8 cellular contexts compared by ENCODE assay signal in the genomic region with DNA sequence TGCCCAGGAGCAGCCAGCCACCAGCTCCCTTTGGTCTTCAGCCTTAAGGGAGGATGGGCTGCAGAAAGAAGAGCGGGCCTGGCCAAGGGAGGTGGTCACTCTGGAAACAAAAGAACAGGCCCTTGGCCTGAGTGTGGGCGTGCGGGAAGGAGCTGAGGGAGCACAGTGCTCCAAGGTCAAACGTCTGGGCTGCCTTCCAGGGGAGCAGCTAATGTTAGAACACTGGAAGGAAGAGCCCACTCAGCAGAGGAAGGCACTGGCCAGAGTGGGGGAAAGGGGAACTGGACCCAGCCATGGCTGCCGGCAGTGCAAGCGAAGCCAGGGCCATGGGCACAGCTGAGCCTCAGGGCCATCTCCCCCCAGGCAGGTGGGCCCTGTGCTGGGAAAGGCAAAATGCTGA. TPM values are rescaled to one million over a fixed set of nuclear protein-coding genes. Genes with fewer than 3 reads are reported as not detected.
A peak's percentile ranks its signal among the peaks of the same experiment; 100 is the strongest.
DNase-seq lines count a peak whose midpoint lies in the region; ATAC-seq and TF ChIP-seq lines count a peak whose summit lies in the region.

No MANE protein-coding gene starts in this region.

- H3K4me3 ChIP-seq in SK-N-SH (ENCODE audit: low read depth in 2 of 2, low read length in 1 of 2) (no peak overlapping the region), dorsolateral prefrontal cortex (peak overlapping the region in 2 of 59 donors; percentile 14 to 18), mesenchymal stem cell (ENCODE audit: insufficient read depth in 1 of 2, low read depth in 1 of 2, low read length in 2 of 2) (peak overlapping the region in 1 of 2 experiments; percentile 53), testis (no peak overlapping the region)

- no peaks in the 10 kb centered on the region for H3K9me2 ChIP-seq in SK-N-SH

- H3K9me3 ChIP-seq in SK-N-SH, result no peaks in the 10 kb centered on the region
- H3K9me3 ChIP-seq in mesenchymal stem cell (ENCODE audit: control insufficient read depth, low read length), result no peaks in the 10 kb centered on the region
- H3K9me3 ChIP-seq in testis, result no peaks in the 10 kb centered on the region

- peak overlapping the region; percentile 77 for H4K8ac ChIP-seq in mesenchymal stem cell (ENCODE audit: low read length)

- H2BK12ac ChIP-seq in mesenchymal stem cell (ENCODE audit: low read length in 2 of 2), result peak overlapping the region; percentile 61 to 84

- no peak; the same call in 2 of the 3 replicates for ATAC-seq in SK-N-SH treated with all-trans-retinoic acid at 6 μM for 48 hours
- ATAC-seq in GM19397 (IDR thresholded peaks at IDR 0.05; ENCODE audit: unreplicated experiment), result no peak

- H3K9ac ChIP-seq in SK-N-SH (no peak overlapping the region), mesenchymal stem cell (ENCODE audit: low read length) (peak overlapping the region; percentile 43)

- 80% methylated on average over 6 of the region's 6 CpGs for WGBS in SK-N-SH (ENCODE audit: low lambda C conversion rate)
- 66% methylated on average over 6 of the region's 6 CpGs for WGBS in mesenchymal stem cell
- WGBS in testis, 2 donors, result 15 to 46% methylated on average over 6 of the region's 6 CpGs

- no peaks in the 10 kb centered on the region for H4K20me1 ChIP-seq in SK-N-SH (ENCODE audit: insufficient read depth)

- H2AFZ ChIP-seq in SK-N-SH (ENCODE audit: low read depth), result no peak overlapping the region
- peak overlapping the region; percentile 51 for H2AFZ ChIP-seq in mesenchymal stem cell (ENCODE audit: low read depth, low read length)

- H3K4me1 ChIP-seq in SK-N-SH (ENCODE audit: control insufficient read depth in 1 of 2, insufficient read depth in 2 of 2, low read depth in 1 of 2, low read length in 1 of 2) (peaks cover 0 to 67% of the 10 kb centered on the region in 2 experiments; a peak in 1 of 4 replicates), mesenchymal stem cell (ENCODE audit: control insufficient read depth, insufficient read depth, low read depth, low read length) (peaks cover 12% of the 10 kb centered on the region), testis (peaks cover 90% of the 10 kb centered on the region)

- no peak overlapping the region for H2AK5ac ChIP-seq in mesenchymal stem cell (ENCODE audit: low read length, severe bottlenecking)

- TF ChIP-seq RAD21 in SK-N-SH (IDR thresholded peaks at IDR 0.05; ENCODE audit: low read length), result no peak

- DNase-seq in SK-N-SH, result no peak
- peak in 2 of 10 donors; percentile 57 to 75 for DNase-seq in dorsolateral prefrontal cortex
- peak; percentile 73 for DNase-seq in mesenchymal stem cell
- DNase-seq in testis, result peak; percentile 99
- DNase-seq in stimulated activated CD4-positive, alpha-beta T cell treated with anti-CD3 and anti-CD28 coated beads, Interleukin-2, amount 100 ng/mL, for 48 hours, result no peak
- DNase-seq in ecto neural progenitor cell (ENCODE audit: low spot score), result no peak

- H3F3A ChIP-seq in SK-N-SH (replicated peaks; ENCODE audit: insufficient read depth), result no peaks in the 10 kb centered on the region

- H3K23ac ChIP-seq in mesenchymal stem cell (ENCODE audit: low read length in 2 of 2), result no peak overlapping the region

- no peak overlapping the region for H2BK120ac ChIP-seq in mesenchymal stem cell (ENCODE audit: low read depth, low read length)

- peak overlapping the region; percentile 56 to 91 for H3K18ac ChIP-seq in mesenchymal stem cell (ENCODE audit: low read depth in 1 of 2, low read length in 2 of 2)

- TF ChIP-seq POLR2A in testis (IDR thresholded peaks at IDR 0.05), result no peak

- H3K27me3 ChIP-seq in SK-N-SH (ENCODE audit: insufficient read depth), result no peaks in the 10 kb centered on the region
- no peaks in the 10 kb centered on the region for H3K27me3 ChIP-seq in dorsolateral prefrontal cortex
- no peaks in the 10 kb centered on the region for H3K27me3 ChIP-seq in mesenchymal stem cell (ENCODE audit: control insufficient read depth in 1 of 2, insufficient read depth in 1 of 2, low read length in 2 of 2)
- H3K27me3 ChIP-seq in testis, result no peaks in the 10 kb centered on the region

- H2BK15ac ChIP-seq in mesenchymal stem cell (ENCODE audit: low read depth, poor library complexity, severe bottlenecking), result no peak overlapping the region

- no peaks in the 10 kb centered on the region for H3K79me2 ChIP-seq in SK-N-SH (ENCODE audit: insufficient read depth)

- H3K36me3 ChIP-seq in SK-N-SH (replicated peaks in 1 of 2; ENCODE audit: control insufficient read depth in 1 of 2, insufficient read depth in 2 of 2, low read length in 1 of 2) (peaks cover 0 to 23% of the 10 kb centered on the region in 2 experiments), mesenchymal stem cell (ENCODE audit: control insufficient read depth in 1 of 2, insufficient read depth in 2 of 2, low read depth in 1 of 2, low read length in 2 of 2) (peaks cover 4 to 65% of the 10 kb centered on the region in 2 experiments), testis (ENCODE audit: low read depth, missing control alignments) (no peaks in the 10 kb centered on the region)

- CTCF ChIA-PET in SK-N-SH (lab: Yijun Ruan, JAX), result interaction anchor here (1.2 to 1.6 kb wide), 3 partner anchors 15 to 40 kb away, joined by 3 to 10 read pairs (median 4); no protein-coding TSS in a partner anchor

- peak overlapping the region in 1 of 2 experiments; percentile 58 for H3K14ac ChIP-seq in mesenchymal stem cell (ENCODE audit: low read length in 2 of 2)

- intact Hi-C loops in dorsolateral prefrontal cortex (cut with DNase I) (loop anchor here in 1 of 2 donors (5.0 kb wide), 1 partner anchor 54 kb away; no protein-coding TSS in a partner anchor), testis (cut with DNase I; ENCODE audit: low total_unique reads) (loop anchor here (5.0 kb wide), 1 partner anchor 36 kb away; no protein-coding TSS in a partner anchor)

- TF ChIP-seq EP300 in SK-N-SH (IDR thresholded peaks at IDR 0.05; ENCODE audit: borderline replicate concordance in 1 of 2, low read depth in 1 of 2, low read length in 1 of 2), result no peak

- TF ChIP-seq CTCF in SK-N-SH (IDR thresholded peaks at IDR 0.05), result no peak
- TF ChIP-seq CTCF in dorsolateral prefrontal cortex (IDR thresholded peaks at IDR 0.05 in 54 of 56, conservative IDR thresholded peaks at IDR 0.05 in 2 of 56; ENCODE audit: low read depth in 1 of 56, partially characterized antibody in 56 of 56), result peak in 5 of 56 donors; percentile 4 to 26 (median 15)
- TF ChIP-seq CTCF in testis (IDR thresholded peaks at IDR 0.05), result no peak

- POLR2A ChIA-PET in SK-N-SH (lab: Yijun Ruan, JAX), result no interaction called here

- peak overlapping the region; percentile 90 for H4K91ac ChIP-seq in mesenchymal stem cell (ENCODE audit: low read length)

- no peak overlapping the region for H2BK5ac ChIP-seq in mesenchymal stem cell (ENCODE audit: low read depth, low read length, poor library complexity, severe bottlenecking)

- peak overlapping the region in 1 of 2 experiments; percentile 58; a peak in 1 of 4 replicates for H3K27ac ChIP-seq in SK-N-SH (ENCODE audit: low read depth in 2 of 2, low read length in 1 of 2)
- H3K27ac ChIP-seq in dorsolateral prefrontal cortex, result peak overlapping the region; percentile 72 to 100 (median 97)
- no peak overlapping the region for H3K27ac ChIP-seq in mesenchymal stem cell (ENCODE audit: low read length, poor library complexity, severe bottlenecking)
- H3K27ac ChIP-seq in testis, result peak overlapping the region; percentile 75 to 81

- H3K4ac ChIP-seq in mesenchymal stem cell (ENCODE audit: low read depth in 1 of 2, low read length in 2 of 2), result peak overlapping the region in 1 of 2 experiments; percentile 81

- peaks cover 56% of the 10 kb centered on the region for H3K79me1 ChIP-seq in mesenchymal stem cell (replicated peaks; ENCODE audit: low read length, poor library complexity, severe bottlenecking)

- H3K4me2 ChIP-seq in SK-N-SH (no peak overlapping the region), mesenchymal stem cell (ENCODE audit: low read length, poor library complexity, severe bottlenecking) (no peak overlapping the region)

TF ChIP-seq in SK-N-SH treated with all-trans-retinoic acid at 6 μM for 48 hours, 23 proteins besides CTCF, POLR2A, EP300 and RAD21 (continues in another document):
- no peak for TF ChIP-seq TOX (CRISPR knock-in tag; IDR thresholded peaks at IDR 0.05; ENCODE audit: borderline replicate concordance)

TF ChIP-seq in SK-N-SH, 30 proteins besides CTCF, POLR2A, EP300 and RAD21 (continues in another document):
- no peak for TF ChIP-seq EZH2phosphoT487 (IDR thresholded peaks at IDR 0.05; ENCODE audit: borderline replicate concordance, low read depth)
- TF ChIP-seq SIN3A (IDR thresholded peaks at IDR 0.05; ENCODE audit: borderline replicate concordance, low read depth, low read length), result no peak
- TF ChIP-seq SMC3 (IDR thresholded peaks at IDR 0.05; ENCODE audit: low read depth, low read length), result no peak
- TF ChIP-seq, protein P1, sequence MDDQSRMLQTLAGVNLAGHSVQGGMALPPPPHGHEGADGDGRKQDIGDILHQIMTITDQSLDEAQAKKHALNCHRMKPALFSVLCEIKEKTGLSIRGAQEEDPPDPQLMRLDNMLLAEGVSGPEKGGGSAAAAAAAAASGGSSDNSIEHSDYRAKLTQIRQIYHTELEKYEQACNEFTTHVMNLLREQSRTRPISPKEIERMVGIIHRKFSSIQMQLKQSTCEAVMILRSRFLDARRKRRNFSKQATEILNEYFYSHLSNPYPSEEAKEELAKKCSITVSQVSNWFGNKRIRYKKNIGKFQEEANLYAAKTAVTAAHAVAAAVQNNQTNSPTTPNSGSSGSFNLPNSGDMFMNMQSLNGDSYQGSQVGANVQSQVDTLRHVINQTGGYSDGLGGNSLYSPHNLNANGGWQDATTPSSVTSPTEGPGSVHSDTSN (IDR thresholded peaks at IDR 0.05), result no peak
- no peak for TF ChIP-seq RFX5 (IDR thresholded peaks at IDR 0.05; ENCODE audit: low read length)
- TF ChIP-seq, protein P2, sequence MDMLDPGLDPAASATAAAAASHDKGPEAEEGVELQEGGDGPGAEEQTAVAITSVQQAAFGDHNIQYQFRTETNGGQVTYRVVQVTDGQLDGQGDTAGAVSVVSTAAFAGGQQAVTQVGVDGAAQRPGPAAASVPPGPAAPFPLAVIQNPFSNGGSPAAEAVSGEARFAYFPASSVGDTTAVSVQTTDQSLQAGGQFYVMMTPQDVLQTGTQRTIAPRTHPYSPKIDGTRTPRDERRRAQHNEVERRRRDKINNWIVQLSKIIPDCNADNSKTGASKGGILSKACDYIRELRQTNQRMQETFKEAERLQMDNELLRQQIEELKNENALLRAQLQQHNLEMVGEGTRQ (IDR thresholded peaks at IDR 0.05; ENCODE audit: borderline replicate concordance, low read depth, low read length), result no peak

RNA-seq across cellular contexts. Expression of a gene that starts 42.7 kb away (rescaled TPM):
- polyA plus RNA-seq in SK-N-SH (2012; rRNA removed) (5.2 and 5.6 TPM in 2 replicates), testis (ENCODE audit: insufficient read depth, low read depth, low replicate concordance) (36.9 TPM)
- polyA plus RNA-seq in SK-N-SH (2012; cell fraction: cytosol; rRNA removed), result 2.2 and 3.6 TPM in 2 replicates
- polyA plus RNA-seq in SK-N-SH (2012; cell fraction: nucleus; rRNA removed), result 11.3 and 11.7 TPM in 2 replicates
- total RNA-seq in dorsolateral prefrontal cortex (100 to 1,000 TPM in 2 of 120 experiments, 10 to 100 TPM in 118; 30.6 to 142 (median 58.2) TPM), testis (100 to 1,000 TPM; 109 to 125 TPM)
- polyA plus RNA-seq in mesenchymal stem cell (2013, experiment 1 of 2), result 8.0 TPM
- 7.7 TPM for polyA plus RNA-seq in mesenchymal stem cell (2013, experiment 2 of 2)

Comparison
In these comparisons a context has a peak if more than half of its experiments do, and no peak if none do; other contexts are left out.
1. DNase-seq: peak in mesenchymal stem cell (single experiment) and testis (single experiment); none in SK-N-SH (single experiment), stimulated activated CD4-positive, alpha-beta T cell treated with anti-CD3 and anti-CD28 coated beads, Interleukin-2, amount 100 ng/mL, for 48 hours (0 of 2) and ecto neural progenitor cell (single experiment).